Comparison of ENCODE assay signal across 9 cellular contexts in genomic region chr6:46204880-46205650, GRCh38. TPM values are rescaled to one million over a fixed set of nuclear protein-coding genes. Genes with fewer than 3 reads are reported as not detected.
"Had no signal": no experiment of that assay in that cellular context is flagged by ENCODE, and none has a peak within 500 bp of the region (broad histone marks: within the 10 kb centered on the region; RNA-seq: fewer than 3 reads in every experiment).

No MANE protein-coding gene starts in this region.

- H3K4me1 Mint-ChIP-seq: GM23338, IgD-negative memory B cell had no signal

- H3K36me3 ChIP-seq: HAP-1 had no signal

- ATAC-seq: GM23338, HCT116, HepG2 had no signal

- H3K4me3 Mint-ChIP-seq: GM23338, IgD-negative memory B cell had no signal

- H3K27ac ChIP-seq: HL-60 had no signal

- H3K9me3 ChIP-seq: HAP-1 had no signal

- H2AFZ ChIP-seq: GM23338 had no signal

- H3K36me3 Mint-ChIP-seq: IgD-negative memory B cell had no signal

- H3K4me2 ChIP-seq: GM23338 had no signal

- DNase-seq: H7, KBM-7 had no signal

- H3K4me3 ChIP-seq: GM23338, HAP-1 had no signal

- H3K4me1 ChIP-seq: HAP-1 had no signal

- H3K9me3 Mint-ChIP-seq: GM23338 had no signal

- H3K27ac Mint-ChIP-seq: GM23338, IgD-negative memory B cell had no signal

RNA-seq across cellular contexts. Expression of gene ENPP5, which starts 34.3 kb away (rescaled TPM):
- total RNA-seq: HepG2, HT1080 had no signal
- polyA plus RNA-seq: HepG2 had no signal
